1 cellular context compared by ENCODE assay signal in the genomic region with DNA sequence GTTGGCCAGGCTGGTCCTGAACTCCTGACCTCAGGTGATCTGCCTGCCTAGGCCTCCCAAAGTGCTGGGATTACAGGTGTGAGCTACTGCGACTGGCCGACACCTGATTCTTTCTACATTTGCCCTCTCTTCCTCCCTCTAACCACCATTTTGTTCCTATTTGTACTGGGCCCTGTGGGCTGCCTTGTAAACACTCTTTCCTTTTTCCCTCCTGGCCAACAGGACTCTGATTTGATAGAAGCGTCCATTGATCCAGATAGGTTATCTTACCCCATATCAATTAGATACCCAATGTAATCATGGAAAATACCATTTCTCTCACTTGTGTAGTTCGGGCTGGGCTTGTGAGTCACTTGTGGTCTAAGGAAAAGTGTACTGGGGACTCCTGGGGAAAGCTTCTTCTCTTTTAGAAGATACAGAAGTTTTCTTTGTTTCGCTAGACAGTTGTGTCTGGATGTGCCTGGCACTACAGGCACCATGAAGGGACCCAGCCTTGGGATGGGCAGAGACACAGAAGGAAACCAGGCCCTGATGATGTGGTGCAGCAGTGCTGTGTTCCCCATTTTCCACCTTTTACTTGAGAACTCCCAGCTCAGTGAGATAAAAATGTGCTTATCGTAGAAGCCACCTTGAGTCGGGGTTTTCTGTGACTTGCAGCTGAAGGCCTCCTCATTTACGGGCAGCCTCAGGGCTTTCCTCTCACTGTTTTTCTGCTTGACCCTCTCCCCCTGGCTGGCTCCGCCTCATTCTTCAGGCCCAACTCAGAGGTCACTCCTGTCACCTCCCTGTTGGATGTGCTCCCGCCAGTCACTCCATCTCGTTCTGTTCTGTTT.
TF ChIP-seq lines count a peak whose summit lies in the region.

No MANE protein-coding gene starts in this region.

TF ChIP-seq in K562, 482 proteins besides CTCF, POLR2A, EP300 and RAD21 (continued from another document and continues in another):
- TF ChIP-seq, protein P1, sequence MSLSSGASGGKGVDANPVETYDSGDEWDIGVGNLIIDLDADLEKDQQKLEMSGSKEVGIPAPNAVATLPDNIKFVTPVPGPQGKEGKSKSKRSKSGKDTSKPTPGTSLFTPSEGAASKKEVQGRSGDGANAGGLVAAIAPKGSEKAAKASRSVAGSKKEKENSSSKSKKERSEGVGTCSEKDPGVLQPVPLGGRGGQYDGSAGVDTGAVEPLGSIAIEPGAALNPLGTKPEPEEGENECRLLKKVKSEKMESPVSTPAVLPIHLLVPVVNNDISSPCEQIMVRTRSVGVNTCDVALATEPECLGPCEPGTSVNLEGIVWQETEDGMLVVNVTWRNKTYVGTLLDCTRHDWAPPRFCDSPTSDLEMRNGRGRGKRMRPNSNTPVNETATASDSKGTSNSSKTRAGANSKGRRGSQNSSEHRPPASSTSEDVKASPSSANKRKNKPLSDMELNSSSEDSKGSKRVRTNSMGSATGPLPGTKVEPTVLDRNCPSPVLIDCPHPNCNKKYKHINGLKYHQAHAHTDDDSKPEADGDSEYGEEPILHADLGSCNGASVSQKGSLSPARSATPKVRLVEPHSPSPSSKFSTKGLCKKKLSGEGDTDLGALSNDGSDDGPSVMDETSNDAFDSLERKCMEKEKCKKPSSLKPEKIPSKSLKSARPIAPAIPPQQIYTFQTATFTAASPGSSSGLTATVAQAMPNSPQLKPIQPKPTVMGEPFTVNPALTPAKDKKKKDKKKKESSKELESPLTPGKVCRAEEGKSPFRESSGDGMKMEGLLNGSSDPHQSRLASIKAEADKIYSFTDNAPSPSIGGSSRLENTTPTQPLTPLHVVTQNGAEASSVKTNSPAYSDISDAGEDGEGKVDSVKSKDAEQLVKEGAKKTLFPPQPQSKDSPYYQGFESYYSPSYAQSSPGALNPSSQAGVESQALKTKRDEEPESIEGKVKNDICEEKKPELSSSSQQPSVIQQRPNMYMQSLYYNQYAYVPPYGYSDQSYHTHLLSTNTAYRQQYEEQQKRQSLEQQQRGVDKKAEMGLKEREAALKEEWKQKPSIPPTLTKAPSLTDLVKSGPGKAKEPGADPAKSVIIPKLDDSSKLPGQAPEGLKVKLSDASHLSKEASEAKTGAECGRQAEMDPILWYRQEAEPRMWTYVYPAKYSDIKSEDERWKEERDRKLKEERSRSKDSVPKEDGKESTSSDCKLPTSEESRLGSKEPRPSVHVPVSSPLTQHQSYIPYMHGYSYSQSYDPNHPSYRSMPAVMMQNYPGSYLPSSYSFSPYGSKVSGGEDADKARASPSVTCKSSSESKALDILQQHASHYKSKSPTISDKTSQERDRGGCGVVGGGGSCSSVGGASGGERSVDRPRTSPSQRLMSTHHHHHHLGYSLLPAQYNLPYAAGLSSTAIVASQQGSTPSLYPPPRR (CRISPR knock-in tag; IDR thresholded peaks at IDR 0.05; ENCODE audit: borderline replicate concordance): no peak
- peak; percentile 88 for TF ChIP-seq CXXC5 (CRISPR knock-in tag; IDR thresholded peaks at IDR 0.05)
- TF ChIP-seq, protein P2, sequence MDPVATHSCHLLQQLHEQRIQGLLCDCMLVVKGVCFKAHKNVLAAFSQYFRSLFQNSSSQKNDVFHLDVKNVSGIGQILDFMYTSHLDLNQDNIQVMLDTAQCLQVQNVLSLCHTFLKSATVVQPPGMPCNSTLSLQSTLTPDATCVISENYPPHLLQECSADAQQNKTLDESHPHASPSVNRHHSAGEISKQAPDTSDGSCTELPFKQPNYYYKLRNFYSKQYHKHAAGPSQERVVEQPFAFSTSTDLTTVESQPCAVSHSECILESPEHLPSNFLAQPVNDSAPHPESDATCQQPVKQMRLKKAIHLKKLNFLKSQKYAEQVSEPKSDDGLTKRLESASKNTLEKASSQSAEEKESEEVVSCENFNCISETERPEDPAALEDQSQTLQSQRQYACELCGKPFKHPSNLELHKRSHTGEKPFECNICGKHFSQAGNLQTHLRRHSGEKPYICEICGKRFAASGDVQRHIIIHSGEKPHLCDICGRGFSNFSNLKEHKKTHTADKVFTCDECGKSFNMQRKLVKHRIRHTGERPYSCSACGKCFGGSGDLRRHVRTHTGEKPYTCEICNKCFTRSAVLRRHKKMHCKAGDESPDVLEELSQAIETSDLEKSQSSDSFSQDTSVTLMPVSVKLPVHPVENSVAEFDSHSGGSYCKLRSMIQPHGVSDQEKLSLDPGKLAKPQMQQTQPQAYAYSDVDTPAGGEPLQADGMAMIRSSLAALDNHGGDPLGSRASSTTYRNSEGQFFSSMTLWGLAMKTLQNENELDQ (CRISPR knock-in tag; IDR thresholded peaks at IDR 0.05; ENCODE audit: borderline replicate concordance): no peak
- TF ChIP-seq, protein P3, sequence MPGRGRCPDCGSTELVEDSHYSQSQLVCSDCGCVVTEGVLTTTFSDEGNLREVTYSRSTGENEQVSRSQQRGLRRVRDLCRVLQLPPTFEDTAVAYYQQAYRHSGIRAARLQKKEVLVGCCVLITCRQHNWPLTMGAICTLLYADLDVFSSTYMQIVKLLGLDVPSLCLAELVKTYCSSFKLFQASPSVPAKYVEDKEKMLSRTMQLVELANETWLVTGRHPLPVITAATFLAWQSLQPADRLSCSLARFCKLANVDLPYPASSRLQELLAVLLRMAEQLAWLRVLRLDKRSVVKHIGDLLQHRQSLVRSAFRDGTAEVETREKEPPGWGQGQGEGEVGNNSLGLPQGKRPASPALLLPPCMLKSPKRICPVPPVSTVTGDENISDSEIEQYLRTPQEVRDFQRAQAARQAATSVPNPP (IDR thresholded peaks at IDR 0.05; ENCODE audit: borderline replicate concordance, insufficient read depth, insufficient read length): no peak
- TF ChIP-seq CHCHD3 (CRISPR knock-in tag; IDR thresholded peaks at IDR 0.05): no peak
- TF ChIP-seq, protein P4, sequence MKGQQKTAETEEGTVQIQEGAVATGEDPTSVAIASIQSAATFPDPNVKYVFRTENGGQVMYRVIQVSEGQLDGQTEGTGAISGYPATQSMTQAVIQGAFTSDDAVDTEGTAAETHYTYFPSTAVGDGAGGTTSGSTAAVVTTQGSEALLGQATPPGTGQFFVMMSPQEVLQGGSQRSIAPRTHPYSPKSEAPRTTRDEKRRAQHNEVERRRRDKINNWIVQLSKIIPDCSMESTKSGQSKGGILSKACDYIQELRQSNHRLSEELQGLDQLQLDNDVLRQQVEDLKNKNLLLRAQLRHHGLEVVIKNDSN (CRISPR knock-in tag; IDR thresholded peaks at IDR 0.05): no peak
- TF ChIP-seq ARNT (IDR thresholded peaks at IDR 0.05): peak; percentile 76 to 87; a peak in 3 of 4 replicates
- TF ChIP-seq NR2F6 (CRISPR knock-in tag; IDR thresholded peaks at IDR 0.05): no peak
- no peak for TF ChIP-seq EWSR1 (IDR thresholded peaks at IDR 0.05; ENCODE audit: borderline replicate concordance, low read depth, partially characterized antibody)
- TF ChIP-seq RNF2 (IDR thresholded peaks at IDR 0.05): peak; percentile 70
- peak; percentile 83 for TF ChIP-seq ZNF583 (CRISPR knock-in tag; IDR thresholded peaks at IDR 0.05)
- peak; percentile 66 to 67; a peak in 3 of 4 replicates for TF ChIP-seq KDM1A (IDR thresholded peaks at IDR 0.05)
- TF ChIP-seq, protein P5, sequence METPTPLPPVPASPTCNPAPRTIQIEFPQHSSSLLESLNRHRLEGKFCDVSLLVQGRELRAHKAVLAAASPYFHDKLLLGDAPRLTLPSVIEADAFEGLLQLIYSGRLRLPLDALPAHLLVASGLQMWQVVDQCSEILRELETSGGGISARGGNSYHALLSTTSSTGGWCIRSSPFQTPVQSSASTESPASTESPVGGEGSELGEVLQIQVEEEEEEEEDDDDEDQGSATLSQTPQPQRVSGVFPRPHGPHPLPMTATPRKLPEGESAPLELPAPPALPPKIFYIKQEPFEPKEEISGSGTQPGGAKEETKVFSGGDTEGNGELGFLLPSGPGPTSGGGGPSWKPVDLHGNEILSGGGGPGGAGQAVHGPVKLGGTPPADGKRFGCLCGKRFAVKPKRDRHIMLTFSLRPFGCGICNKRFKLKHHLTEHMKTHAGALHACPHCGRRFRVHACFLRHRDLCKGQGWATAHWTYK (CRISPR knock-in tag; IDR thresholded peaks at IDR 0.05): 0 out of 2 replicates have a peak, but pooled peaks have one; percentile 55
- TF ChIP-seq BCOR (IDR thresholded peaks at IDR 0.05): no peak
- TF ChIP-seq, protein P6, sequence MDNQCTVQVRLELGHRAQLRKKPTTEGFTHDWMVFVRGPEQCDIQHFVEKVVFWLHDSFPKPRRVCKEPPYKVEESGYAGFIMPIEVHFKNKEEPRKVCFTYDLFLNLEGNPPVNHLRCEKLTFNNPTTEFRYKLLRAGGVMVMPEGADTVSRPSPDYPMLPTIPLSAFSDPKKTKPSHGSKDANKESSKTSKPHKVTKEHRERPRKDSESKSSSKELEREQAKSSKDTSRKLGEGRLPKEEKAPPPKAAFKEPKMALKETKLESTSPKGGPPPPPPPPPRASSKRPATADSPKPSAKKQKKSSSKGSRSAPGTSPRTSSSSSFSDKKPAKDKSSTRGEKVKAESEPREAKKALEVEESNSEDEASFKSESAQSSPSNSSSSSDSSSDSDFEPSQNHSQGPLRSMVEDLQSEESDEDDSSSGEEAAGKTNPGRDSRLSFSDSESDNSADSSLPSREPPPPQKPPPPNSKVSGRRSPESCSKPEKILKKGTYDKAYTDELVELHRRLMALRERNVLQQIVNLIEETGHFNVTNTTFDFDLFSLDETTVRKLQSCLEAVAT (IDR thresholded peaks at IDR 0.05): peak; percentile 67 to 84; a peak in 3 of 4 replicates
- TF ChIP-seq SAFB2 (IDR thresholded peaks at IDR 0.05; ENCODE audit: borderline replicate concordance, low read depth, low read length, severe bottlenecking): no peak
- TF ChIP-seq, protein P7, sequence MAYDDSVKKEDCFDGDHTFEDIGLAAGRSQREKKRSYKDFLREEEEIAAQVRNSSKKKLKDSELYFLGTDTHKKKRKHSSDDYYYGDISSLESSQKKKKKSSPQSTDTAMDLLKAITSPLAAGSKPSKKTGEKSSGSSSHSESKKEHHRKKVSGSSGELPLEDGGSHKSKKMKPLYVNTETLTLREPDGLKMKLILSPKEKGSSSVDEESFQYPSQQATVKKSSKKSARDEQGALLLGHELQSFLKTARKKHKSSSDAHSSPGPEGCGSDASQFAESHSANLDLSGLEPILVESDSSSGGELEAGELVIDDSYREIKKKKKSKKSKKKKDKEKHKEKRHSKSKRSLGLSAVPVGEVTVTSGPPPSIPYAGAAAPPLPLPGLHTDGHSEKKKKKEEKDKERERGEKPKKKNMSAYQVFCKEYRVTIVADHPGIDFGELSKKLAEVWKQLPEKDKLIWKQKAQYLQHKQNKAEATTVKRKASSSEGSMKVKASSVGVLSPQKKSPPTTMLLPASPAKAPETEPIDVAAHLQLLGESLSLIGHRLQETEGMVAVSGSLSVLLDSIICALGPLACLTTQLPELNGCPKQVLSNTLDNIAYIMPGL (CRISPR knock-in tag; IDR thresholded peaks at IDR 0.05): no peak
- peak; percentile 82 for TF ChIP-seq FOXM1 (IDR thresholded peaks at IDR 0.05; ENCODE audit: low read depth)
- no peak for TF ChIP-seq FOXM1 (CRISPR knock-in tag; IDR thresholded peaks at IDR 0.05; ENCODE audit: low read depth)
- TF ChIP-seq CBFA2T3 (IDR thresholded peaks at IDR 0.05): peak; percentile 96
- no peak for TF ChIP-seq CBX8 (IDR thresholded peaks at IDR 0.05; ENCODE audit: borderline replicate concordance, extremely low read depth, low read depth, low read length, poor library complexity, severe bottlenecking)
- TF ChIP-seq, protein P8, sequence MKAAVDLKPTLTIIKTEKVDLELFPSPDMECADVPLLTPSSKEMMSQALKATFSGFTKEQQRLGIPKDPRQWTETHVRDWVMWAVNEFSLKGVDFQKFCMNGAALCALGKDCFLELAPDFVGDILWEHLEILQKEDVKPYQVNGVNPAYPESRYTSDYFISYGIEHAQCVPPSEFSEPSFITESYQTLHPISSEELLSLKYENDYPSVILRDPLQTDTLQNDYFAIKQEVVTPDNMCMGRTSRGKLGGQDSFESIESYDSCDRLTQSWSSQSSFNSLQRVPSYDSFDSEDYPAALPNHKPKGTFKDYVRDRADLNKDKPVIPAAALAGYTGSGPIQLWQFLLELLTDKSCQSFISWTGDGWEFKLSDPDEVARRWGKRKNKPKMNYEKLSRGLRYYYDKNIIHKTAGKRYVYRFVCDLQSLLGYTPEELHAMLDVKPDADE (conservative IDR thresholded peaks at IDR 0.05; ENCODE audit: control insufficient read depth, low read depth, low read length): 0 out of 2 replicates have a peak, but pooled peaks have one; percentile 43
- no peak for TF ChIP-seq HDAC6 (IDR thresholded peaks at IDR 0.05; ENCODE audit: low read depth, low read length)
- TF ChIP-seq, protein P9, sequence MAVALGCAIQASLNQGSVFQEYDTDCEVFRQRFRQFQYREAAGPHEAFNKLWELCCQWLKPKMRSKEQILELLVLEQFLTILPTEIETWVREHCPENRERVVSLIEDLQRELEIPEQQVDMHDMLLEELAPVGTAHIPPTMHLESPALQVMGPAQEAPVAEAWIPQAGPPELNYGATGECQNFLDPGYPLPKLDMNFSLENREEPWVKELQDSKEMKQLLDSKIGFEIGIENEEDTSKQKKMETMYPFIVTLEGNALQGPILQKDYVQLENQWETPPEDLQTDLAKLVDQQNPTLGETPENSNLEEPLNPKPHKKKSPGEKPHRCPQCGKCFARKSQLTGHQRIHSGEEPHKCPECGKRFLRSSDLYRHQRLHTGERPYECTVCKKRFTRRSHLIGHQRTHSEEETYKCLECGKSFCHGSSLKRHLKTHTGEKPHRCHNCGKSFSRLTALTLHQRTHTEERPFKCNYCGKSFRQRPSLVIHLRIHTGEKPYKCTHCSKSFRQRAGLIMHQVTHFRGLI (CRISPR knock-in tag; IDR thresholded peaks at IDR 0.05): no peak; the same call in 1 of the 2 replicates
- TF ChIP-seq FOXA1 (IDR thresholded peaks at IDR 0.05; ENCODE audit: borderline replicate concordance): no peak
- TF ChIP-seq ZNF699 (CRISPR knock-in tag; IDR thresholded peaks at IDR 0.05; ENCODE audit: insufficient replicate concordance): no peak
- TF ChIP-seq MAFG (tag; conservative IDR thresholded peaks at IDR 0.05): peak; percentile 51
- TF ChIP-seq, protein P10, sequence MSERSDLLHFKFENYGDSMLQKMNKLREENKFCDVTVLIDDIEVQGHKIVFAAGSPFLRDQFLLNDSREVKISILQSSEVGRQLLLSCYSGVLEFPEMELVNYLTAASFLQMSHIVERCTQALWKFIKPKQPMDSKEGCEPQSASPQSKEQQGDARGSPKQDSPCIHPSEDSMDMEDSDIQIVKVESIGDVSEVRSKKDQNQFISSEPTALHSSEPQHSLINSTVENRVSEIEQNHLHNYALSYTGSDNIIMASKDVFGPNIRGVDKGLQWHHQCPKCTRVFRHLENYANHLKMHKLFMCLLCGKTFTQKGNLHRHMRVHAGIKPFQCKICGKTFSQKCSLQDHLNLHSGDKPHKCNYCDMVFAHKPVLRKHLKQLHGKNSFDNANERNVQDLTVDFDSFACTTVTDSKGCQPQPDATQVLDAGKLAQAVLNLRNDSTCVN (CRISPR knock-in tag; IDR thresholded peaks at IDR 0.05): no peak
- TF ChIP-seq ZNF133 (CRISPR knock-in tag; IDR thresholded peaks at IDR 0.05): no peak
- TF ChIP-seq NELFE (IDR thresholded peaks at IDR 0.05; ENCODE audit: insufficient read depth, insufficient read length): no peak
- TF ChIP-seq, protein P11, sequence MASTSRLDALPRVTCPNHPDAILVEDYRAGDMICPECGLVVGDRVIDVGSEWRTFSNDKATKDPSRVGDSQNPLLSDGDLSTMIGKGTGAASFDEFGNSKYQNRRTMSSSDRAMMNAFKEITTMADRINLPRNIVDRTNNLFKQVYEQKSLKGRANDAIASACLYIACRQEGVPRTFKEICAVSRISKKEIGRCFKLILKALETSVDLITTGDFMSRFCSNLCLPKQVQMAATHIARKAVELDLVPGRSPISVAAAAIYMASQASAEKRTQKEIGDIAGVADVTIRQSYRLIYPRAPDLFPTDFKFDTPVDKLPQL (IDR thresholded peaks at IDR 0.05; ENCODE audit: extremely low read depth, insufficient read length): no peak
- TF ChIP-seq, protein P12, sequence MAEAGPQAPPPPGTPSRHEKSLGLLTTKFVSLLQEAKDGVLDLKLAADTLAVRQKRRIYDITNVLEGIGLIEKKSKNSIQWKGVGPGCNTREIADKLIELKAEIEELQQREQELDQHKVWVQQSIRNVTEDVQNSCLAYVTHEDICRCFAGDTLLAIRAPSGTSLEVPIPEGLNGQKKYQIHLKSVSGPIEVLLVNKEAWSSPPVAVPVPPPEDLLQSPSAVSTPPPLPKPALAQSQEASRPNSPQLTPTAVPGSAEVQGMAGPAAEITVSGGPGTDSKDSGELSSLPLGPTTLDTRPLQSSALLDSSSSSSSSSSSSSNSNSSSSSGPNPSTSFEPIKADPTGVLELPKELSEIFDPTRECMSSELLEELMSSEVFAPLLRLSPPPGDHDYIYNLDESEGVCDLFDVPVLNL (CRISPR knock-in tag; IDR thresholded peaks at IDR 0.05; ENCODE audit: low read depth): no peak
